Comparison of ENCODE assay signal across 10 cellular contexts in genomic region chr1:10107985-10108663, GRCh38.
A peak's percentile ranks its signal among the peaks of the same experiment; 100 is the strongest.
DNase-seq lines count a peak whose midpoint lies in the region; ATAC-seq and TF ChIP-seq lines count a peak whose summit lies in the region.
"Had no signal": no experiment of that assay in that cellular context is flagged by ENCODE, and none has a peak within 500 bp of the region (broad histone marks: within the 10 kb centered on the region; RNA-seq: fewer than 3 reads in every experiment).

No MANE protein-coding gene starts in this region.

- intact Hi-C loops in ascending aorta (cut with DNase I), result loop anchor here (1.0 to 5.0 kb wide), 4 partner anchors 15 to 104 kb away; partner anchors contain the start of gene KIF1B
- intact Hi-C loops in left ventricle myocardium superior (cut with micrococcal nuclease), result no loop called here
- intact Hi-C loops in activated T-helper 2 cell treated with anti-CD3 and anti-CD28 coated beads, Interferon-gamma antibody, Interleukin-2, Interleukin-4, amounts not matched to agents 10 μg/mL and 5 μg/mL and 100 μg/mL, durations not matched to agents 14 hours and 24 hours and 36 hours (cut with micrococcal nuclease), result no loop called here

- TF ChIP-seq CTCF in ascending aorta (IDR thresholded peaks at IDR 0.05) (no peak), smooth muscle cell (IDR thresholded peaks at IDR 0.05; ENCODE audit: borderline replicate concordance, insufficient read depth, poor library complexity, severe bottlenecking) (no peak)

- H3K79me2 ChIP-seq in GM23248 (ENCODE audit: insufficient read depth) (peaks cover 13% of the 10 kb centered on the region), smooth muscle cell (ENCODE audit: low read depth) (no peaks in the 10 kb centered on the region)

- H3K9me3 ChIP-seq in GM23248 (ENCODE audit: low read depth), result no peaks in the 10 kb centered on the region
- no peaks in the 10 kb centered on the region for H3K9me3 ChIP-seq in ascending aorta
- no peaks in the 10 kb centered on the region for H3K9me3 ChIP-seq in smooth muscle cell (replicated peaks; ENCODE audit: low read depth)

- peak overlapping the region; percentile 45 for H3K27ac ChIP-seq in GM23248
- H3K27ac ChIP-seq in ascending aorta, result peak overlapping the region; percentile 83 to 94
- peak overlapping the region; percentile 94 for H3K27ac ChIP-seq in smooth muscle cell (ENCODE audit: low read depth)

- DNase-seq in GM23248 (peak; percentile 69), ascending aorta (ENCODE audit: low spot score in 2 of 2) (peak in 1 of 2 donors; percentile 77), left ventricle myocardium superior (no peak), smooth muscle cell (lab: John Stamatoyannopoulos, UW; ENCODE audit: unreplicated experiment) (no peak), NOMO-1 treated with dmso at 0.1 percent for 144 hours (lab: John Stamatoyannopoulos, UW; ENCODE audit: unreplicated experiment) (no peak)
- no peak for DNase-seq in activated T-helper 2 cell treated with anti-CD3 and anti-CD28 coated beads, Interferon-gamma antibody, Interleukin-2, Interleukin-4, amounts not matched to agents 10 μg/mL and 5 μg/mL and 100 μg/mL, durations not matched to agents 14 hours and 24 hours and 36 hours (ENCODE audit: low spot score)
- DNase-seq: NCI-H510A treated with DMSO at 0.1 percent for 48 hours had no signal

- H3K9me2 ChIP-seq in GM23248 (ENCODE audit: insufficient read depth), result no peaks in the 10 kb centered on the region

- 51 to 53% methylated on average over 10 of the region's 10 CpGs for WGBS in GM23248 (ENCODE audit: low coverage in 1 of 2, low lambda C conversion rate in 2 of 2, missing lambda C conversion rate in 2 of 2), 2 experiments
- WGBS in smooth muscle cell (ENCODE audit: low lambda C conversion rate), result 35% methylated on average over 8 of the region's 10 CpGs

- peaks cover 2% of the 10 kb centered on the region for H3K4me1 Mint-ChIP-seq in activated T-helper 2 cell treated with anti-CD3 and anti-CD28 coated beads, Interferon-gamma antibody, Interleukin-2, Interleukin-4, amounts not matched to agents 10 μg/mL and 5 μg/mL and 100 μg/mL, durations not matched to agents 14 hours and 24 hours and 36 hours (ENCODE audit: low read depth)

- H3K27me3 Mint-ChIP-seq in activated T-helper 2 cell treated with anti-CD3 and anti-CD28 coated beads, Interferon-gamma antibody, Interleukin-2, Interleukin-4, amounts not matched to agents 10 μg/mL and 5 μg/mL and 100 μg/mL, durations not matched to agents 14 hours and 24 hours and 36 hours (ENCODE audit: low read depth), result no peaks in the 10 kb centered on the region

- H3K4me3 Mint-ChIP-seq in activated T-helper 2 cell treated with anti-CD3 and anti-CD28 coated beads, Interferon-gamma antibody, Interleukin-2, Interleukin-4, amounts not matched to agents 10 μg/mL and 5 μg/mL and 100 μg/mL, durations not matched to agents 14 hours and 24 hours and 36 hours (ENCODE audit: low read depth), result no peak overlapping the region

- H3K4me2 ChIP-seq in GM23248 (ENCODE audit: unreplicated experiment) (peak overlapping the region; percentile 77), smooth muscle cell (peak overlapping the region; percentile 46)

- no peaks in the 10 kb centered on the region for H3K27me3 ChIP-seq in GM23248 (replicated peaks; ENCODE audit: insufficient read depth)
- no peaks in the 10 kb centered on the region for H3K27me3 ChIP-seq in ascending aorta
- H3K27me3 ChIP-seq in smooth muscle cell (ENCODE audit: low read depth), result no peaks in the 10 kb centered on the region

- H4K20me1 ChIP-seq in GM23248 (ENCODE audit: insufficient read depth) (0 out of 2 replicates have a peak, but pooled peaks cover 4% of the 10 kb centered on the region), smooth muscle cell (ENCODE audit: low read depth) (no peaks in the 10 kb centered on the region)

- H3K4me1 ChIP-seq in GM23248 (ENCODE audit: insufficient read depth) (peaks cover 19% of the 10 kb centered on the region), ascending aorta (peaks cover 5 to 31% of the 10 kb centered on the region in 2 donors), smooth muscle cell (ENCODE audit: low read depth) (no peaks in the 10 kb centered on the region)

- peaks cover 34% of the 10 kb centered on the region for H3K36me3 Mint-ChIP-seq in activated T-helper 2 cell treated with anti-CD3 and anti-CD28 coated beads, Interferon-gamma antibody, Interleukin-2, Interleukin-4, amounts not matched to agents 10 μg/mL and 5 μg/mL and 100 μg/mL, durations not matched to agents 14 hours and 24 hours and 36 hours (ENCODE audit: low read depth)

- H2AFZ ChIP-seq in GM23248 (no peak overlapping the region), smooth muscle cell (ENCODE audit: low read depth) (no peak overlapping the region)

- peak overlapping the region; percentile 8; the same call in 1 of the 2 replicates for H3K4me3 ChIP-seq in GM23248
- H3K4me3 ChIP-seq in ascending aorta, result peak overlapping the region in 1 of 2 donors; percentile 40
- H3K4me3 ChIP-seq in smooth muscle cell, result no peak overlapping the region
- H3K4me3 ChIP-seq: GM12878 had no signal

- H3K36me3 ChIP-seq in GM23248 (ENCODE audit: low read depth) (peaks cover 22% of the 10 kb centered on the region; the same call in 1 of the 2 replicates), ascending aorta (peaks cover 35 to 40% of the 10 kb centered on the region in 2 donors), smooth muscle cell (ENCODE audit: low read depth) (no peaks in the 10 kb centered on the region)

- in situ Hi-C loops in GM23248 (cut with MboI), result no loop called here

- H3K27ac Mint-ChIP-seq in activated T-helper 2 cell treated with anti-CD3 and anti-CD28 coated beads, Interferon-gamma antibody, Interleukin-2, Interleukin-4, amounts not matched to agents 10 μg/mL and 5 μg/mL and 100 μg/mL, durations not matched to agents 14 hours and 24 hours and 36 hours, result no peak overlapping the region

- H3F3A ChIP-seq in GM23248 (ENCODE audit: insufficient read depth), result peaks cover 18% of the 10 kb centered on the region
- peaks cover 9% of the 10 kb centered on the region for H3F3A ChIP-seq in smooth muscle cell (ENCODE audit: low read depth)

- no peak overlapping the region for H3K9ac ChIP-seq in GM23248
- peak overlapping the region; percentile 67 for H3K9ac ChIP-seq in smooth muscle cell (ENCODE audit: low read depth)

- H3K9me3 Mint-ChIP-seq in activated T-helper 2 cell treated with anti-CD3 and anti-CD28 coated beads, Interferon-gamma antibody, Interleukin-2, Interleukin-4, amounts not matched to agents 10 μg/mL and 5 μg/mL and 100 μg/mL, durations not matched to agents 14 hours and 24 hours and 36 hours, result no peaks in the 10 kb centered on the region

- ATAC-seq in left ventricle myocardium superior (peak; percentile 78), HG02798 (IDR thresholded peaks at IDR 0.05; ENCODE audit: poor library complexity, unreplicated experiment) (no peak), GM19452 (IDR thresholded peaks at IDR 0.05; ENCODE audit: unreplicated experiment) (no peak)
- ATAC-seq: GM12878 had no signal
